ENCODE assay signal across 8 cellular contexts in the genomic region with DNA sequence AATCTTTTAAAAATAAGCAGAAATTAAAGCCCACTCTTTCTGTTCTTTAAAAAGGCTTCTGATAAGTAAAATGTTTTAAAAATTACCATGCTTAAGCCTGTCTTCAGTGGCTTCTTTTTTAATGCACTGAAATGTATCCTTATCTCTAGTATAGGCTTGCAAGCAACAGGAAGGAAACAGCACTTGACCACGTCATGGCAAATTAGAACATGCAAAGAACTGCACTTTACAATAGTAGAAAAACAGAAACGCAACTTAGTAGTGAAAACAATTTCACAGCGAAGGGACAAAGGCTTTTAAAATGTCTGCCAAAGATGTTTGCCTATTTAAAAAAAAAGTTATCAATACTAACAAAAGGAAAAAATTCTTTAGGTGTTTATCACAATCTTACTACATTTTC. TPM values are rescaled to one million over a fixed set of nuclear protein-coding genes. Genes with fewer than 3 reads are reported as not detected.
DNase-seq lines count a peak whose midpoint lies in the region; ATAC-seq, FAIRE-seq and TF ChIP-seq lines count a peak whose summit lies in the region.

No MANE protein-coding gene starts in this region.

- H3K27ac Mint-ChIP-seq in activated naive CD8-positive, alpha-beta T cell treated with anti-CD3 and anti-CD28 coated beads, Interleukin-2, amount 50 U/mL, for 24 hours: peak overlapping the region; percentile 93

- H3K9me3 Mint-ChIP-seq in activated naive CD8-positive, alpha-beta T cell treated with anti-CD3 and anti-CD28 coated beads, Interleukin-2, amount 50 U/mL, for 24 hours: no peaks in the 10 kb centered on the region

- no peaks in the 10 kb centered on the region for H3K27me3 Mint-ChIP-seq in activated naive CD8-positive, alpha-beta T cell treated with anti-CD3 and anti-CD28 coated beads, Interleukin-2, amount 50 U/mL, for 24 hours

- DNase-seq in NOMO-1 treated with DMSO at 0.1 percent for 48 hours (lab: John Stamatoyannopoulos, UW; ENCODE audit: unreplicated experiment): peak; percentile 90
- DNase-seq in activated naive CD8-positive, alpha-beta T cell treated with anti-CD3 and anti-CD28 coated beads, Interleukin-2, amount 50 U/mL, for 24 hours: peak; percentile 38
- DNase-seq in kidney: no peak
- DNase-seq in stimulated activated naive CD4-positive, alpha-beta T cell (lab: John Stamatoyannopoulos, UW): peak in 5 of 6 experiments; percentile 50 to 88 (median 78)
- no peak for DNase-seq in SHP77 (lab: John Stamatoyannopoulos, UW)
- no peak for DNase-seq in NCI-H446 treated with DMSO at 0.1 percent for 48 hours (lab: John Stamatoyannopoulos, UW)

- H3K9ac ChIP-seq in kidney (ENCODE audit: low read length in 2 of 2): no peak overlapping the region

- H3K4me1 Mint-ChIP-seq in activated naive CD8-positive, alpha-beta T cell treated with anti-CD3 and anti-CD28 coated beads, Interleukin-2, amount 50 U/mL, for 24 hours: peaks cover 71% of the 10 kb centered on the region

- intact Hi-C loops in kidney (cut with DNase I): no loop called here

- peaks cover 16 to 29% of the 10 kb centered on the region in 2 donors for H3K4me1 ChIP-seq in kidney (ENCODE audit: control insufficient read depth in 1 of 2, insufficient read depth in 1 of 2, low read depth in 1 of 2, low read length in 2 of 2)

- FAIRE-seq in kidney (lab: Jason Lieb, UNC): peak; percentile 89

- no peak for TF ChIP-seq CTCF in kidney (IDR thresholded peaks at IDR 0.05; ENCODE audit: borderline replicate concordance, extremely low read depth, insufficient read depth)

- no peaks in the 10 kb centered on the region for H3K9me3 ChIP-seq in kidney (ENCODE audit: control insufficient read depth in 1 of 2, low read length in 2 of 2)

- H3K4me3 ChIP-seq in kidney (ENCODE audit: low read length in 2 of 2): no peak overlapping the region

- H3K4me3 Mint-ChIP-seq in activated naive CD8-positive, alpha-beta T cell treated with anti-CD3 and anti-CD28 coated beads, Interleukin-2, amount 50 U/mL, for 24 hours: peak overlapping the region; percentile 91

- H3K36me3 Mint-ChIP-seq in activated naive CD8-positive, alpha-beta T cell treated with anti-CD3 and anti-CD28 coated beads, Interleukin-2, amount 50 U/mL, for 24 hours (ENCODE audit: low read depth): peaks cover 17% of the 10 kb centered on the region

- ATAC-seq in GM18508 (IDR thresholded peaks at IDR 0.05; ENCODE audit: insufficient read depth, unreplicated experiment): peak; percentile 38
- peak; percentile 46 for ATAC-seq in HG02571 (IDR thresholded peaks at IDR 0.05; ENCODE audit: unreplicated experiment)
- peak; percentile 81 for ATAC-seq in activated naive CD8-positive, alpha-beta T cell treated with anti-CD3 and anti-CD28 coated beads, Interleukin-2, amount 50 U/mL, for 24 hours

- H3K36me3 ChIP-seq in kidney (ENCODE audit: control insufficient read depth in 1 of 2, insufficient read depth in 2 of 2, low read length in 2 of 2): no peaks in the 10 kb centered on the region

- H3K27ac ChIP-seq in kidney (ENCODE audit: low read depth in 2 of 2, low read length in 2 of 2): peak overlapping the region; percentile 26 to 88

RNA-seq across cellular contexts. Expression of gene ELF1, which starts 36.3 kb away (rescaled TPM):
- 95.1 TPM for total RNA-seq in kidney
- 12.0 TPM for polyA plus RNA-seq in kidney (ENCODE audit: insufficient read depth, low read depth, low replicate concordance)

Comparison
In these comparisons a context has a peak if more than half of its experiments do, and no peak if none do; other contexts are left out.
1. DNase-seq: peak in NOMO-1 treated with DMSO at 0.1 percent for 48 hours (single experiment), activated naive CD8-positive, alpha-beta T cell treated with anti-CD3 and anti-CD28 coated beads, Interleukin-2, amount 50 U/mL, for 24 hours (single experiment) and stimulated activated naive CD4-positive, alpha-beta T cell (5 of 6); none in kidney (single experiment), SHP77 (0 of 2) and NCI-H446 treated with DMSO at 0.1 percent for 48 hours (single experiment).
2. Peak in every context shown above with its lines, with median percentiles within 50 percentile points of each other: ATAC-seq.